In the genomic region with DNA sequence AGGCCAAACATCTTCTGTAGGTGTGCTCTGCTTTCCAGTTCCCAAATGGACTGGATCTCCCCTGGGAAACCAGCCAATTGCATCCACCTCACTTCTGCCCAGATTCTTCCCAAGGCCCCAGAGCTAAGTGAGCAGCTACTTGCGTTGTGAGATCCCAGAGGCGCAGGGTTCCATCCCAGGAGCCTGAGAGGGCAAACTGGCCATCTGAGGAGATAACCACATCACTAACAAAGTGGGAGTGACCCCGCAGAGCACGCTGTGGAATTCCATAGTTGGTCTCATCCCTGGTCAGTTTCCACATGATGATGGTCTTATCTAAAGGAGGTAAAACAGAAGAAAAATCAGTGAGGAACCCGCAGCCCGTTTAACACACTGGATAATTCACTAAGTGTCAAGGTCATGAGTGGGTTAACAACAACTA, we compare ENCODE assay signal across 9 cellular contexts. TPM values are rescaled to one million over a fixed set of nuclear protein-coding genes. Genes with fewer than 3 reads are reported as not detected.
DNase-seq lines count a peak whose midpoint lies in the region; ATAC-seq and TF ChIP-seq lines count a peak whose summit lies in the region.
"Had no signal": no experiment of that assay in that cellular context is flagged by ENCODE, and none has a peak within 500 bp of the region (broad histone marks: within the 10 kb centered on the region; RNA-seq: fewer than 3 reads in every experiment).

No MANE protein-coding gene starts in this region.

- H3K9me3 Mint-ChIP-seq in activated T-cell treated with anti-CD3 and anti-CD28 coated beads, Interleukin-2, amount 50 U/mL, for 24 hours, result peaks cover 2% of the 10 kb centered on the region
- H3K9me3 Mint-ChIP-seq in activated naive CD8-positive, alpha-beta T cell treated with anti-CD3 and anti-CD28 coated beads, Interleukin-2, amount 10 ng/mL, durations not matched to agents 7 days and 5 days, result no peaks in the 10 kb centered on the region

- POLR2A ChIA-PET in activated naive CD8-positive, alpha-beta T cell treated with anti-CD3 and anti-CD28 coated beads, Interleukin-2, amount 10 ng/mL, durations not matched to agents 7 days and 5 days (lab: Charles Lee), result interaction anchor here (1.3 to 8.3 kb wide), 8 partner anchors 10 to 433 kb away, joined by 3 to 98 read pairs (median 5); a partner anchor contains a TSS

- 18 to 25% methylated on average over 5 to 6 of the region's 6 CpGs for WGBS in testis, 2 donors

- no peak for TF ChIP-seq POLR2A in testis (IDR thresholded peaks at IDR 0.05)

- no peaks in the 10 kb centered on the region for H3K9me3 ChIP-seq in testis

- H3K27me3 ChIP-seq in kidney epithelial cell (ENCODE audit: control insufficient read depth, insufficient read depth, low read length), result no peaks in the 10 kb centered on the region
- H3K27me3 ChIP-seq in testis, result no peaks in the 10 kb centered on the region

- peaks cover 81% of the 10 kb centered on the region for H3K36me3 Mint-ChIP-seq in activated T-cell treated with anti-CD3 and anti-CD28 coated beads, Interleukin-2, amount 50 U/mL, for 24 hours (ENCODE audit: low read depth)
- H3K36me3 Mint-ChIP-seq in activated naive CD8-positive, alpha-beta T cell treated with anti-CD3 and anti-CD28 coated beads, Interleukin-2, amount 10 ng/mL, durations not matched to agents 7 days and 5 days, result peaks cover 52% of the 10 kb centered on the region

- intact Hi-C loops in testis (cut with DNase I; ENCODE audit: low total_unique reads), result no loop called here

- peaks cover 55% of the 10 kb centered on the region for H3K4me1 Mint-ChIP-seq in activated T-cell treated with anti-CD3 and anti-CD28 coated beads, Interleukin-2, amount 50 U/mL, for 24 hours (ENCODE audit: low read depth)
- H3K4me1 Mint-ChIP-seq in activated naive CD8-positive, alpha-beta T cell treated with anti-CD3 and anti-CD28 coated beads, Interleukin-2, amount 10 ng/mL, durations not matched to agents 7 days and 5 days, result peaks cover 38% of the 10 kb centered on the region

- no peak for TF ChIP-seq CTCF in kidney epithelial cell (IDR thresholded peaks at IDR 0.05; ENCODE audit: insufficient read depth, low read length, poor library complexity, severe bottlenecking)
- TF ChIP-seq CTCF in testis (IDR thresholded peaks at IDR 0.05), result no peak

- no peak for DNase-seq in activated T-cell treated with anti-CD3 and anti-CD28 coated beads, Interleukin-2, amount 50 U/mL, for 24 hours
- DNase-seq in activated T-cell treated with anti-CD3 and anti-CD28 coated beads for 4 hours (no peak), kidney epithelial cell (ENCODE audit: low read depth) (no peak), testis (no peak), mucosa of gallbladder (ENCODE audit: low spot score) (no peak), OCI-M2 (lab: John Stamatoyannopoulos, UW; ENCODE audit: unreplicated experiment) (no peak)
- DNase-seq in activated naive CD8-positive, alpha-beta T cell treated with anti-CD3 and anti-CD28 coated beads, Interleukin-2, amount 10 ng/mL, durations not matched to agents 7 days and 5 days, result no peak
- DNase-seq: effector CD8-positive, alpha-beta T cell had no signal

- peaks cover 8% of the 10 kb centered on the region for H3K36me3 ChIP-seq in kidney epithelial cell (ENCODE audit: control insufficient read depth, insufficient read depth, low read length)
- no peaks in the 10 kb centered on the region for H3K36me3 ChIP-seq in testis (ENCODE audit: low read depth, missing control alignments)

- H3K27ac Mint-ChIP-seq in activated T-cell treated with anti-CD3 and anti-CD28 coated beads, Interleukin-2, amount 50 U/mL, for 24 hours, result peak overlapping the region; percentile 100
- peak overlapping the region; percentile 92 for H3K27ac Mint-ChIP-seq in activated naive CD8-positive, alpha-beta T cell treated with anti-CD3 and anti-CD28 coated beads, Interleukin-2, amount 10 ng/mL, durations not matched to agents 7 days and 5 days

- peak overlapping the region; percentile 94 to 96 for H3K27ac ChIP-seq in testis

- H3K4me3 Mint-ChIP-seq in activated T-cell treated with anti-CD3 and anti-CD28 coated beads, Interleukin-2, amount 50 U/mL, for 24 hours, result peak overlapping the region; percentile 99
- H3K4me3 Mint-ChIP-seq in activated naive CD8-positive, alpha-beta T cell treated with anti-CD3 and anti-CD28 coated beads, Interleukin-2, amount 10 ng/mL, durations not matched to agents 7 days and 5 days, result peak overlapping the region; percentile 95

- H3K4me3 ChIP-seq in kidney epithelial cell (ENCODE audit: low read depth, low read length) (peak overlapping the region; percentile 78), testis (peak overlapping the region in 1 of 2 donors; percentile 82)

- peaks cover 30% of the 10 kb centered on the region for H3K4me1 ChIP-seq in testis

- H3K27me3 Mint-ChIP-seq in activated T-cell treated with anti-CD3 and anti-CD28 coated beads, Interleukin-2, amount 50 U/mL, for 24 hours, result no peaks in the 10 kb centered on the region
- no peaks in the 10 kb centered on the region for H3K27me3 Mint-ChIP-seq in activated naive CD8-positive, alpha-beta T cell treated with anti-CD3 and anti-CD28 coated beads, Interleukin-2, amount 10 ng/mL, durations not matched to agents 7 days and 5 days

- ATAC-seq in activated naive CD8-positive, alpha-beta T cell treated with anti-CD3 and anti-CD28 coated beads, Interleukin-2, amount 10 ng/mL, durations not matched to agents 7 days and 5 days (ENCODE audit: low read depth), result no peak
- no peak for ATAC-seq in HG02938 (IDR thresholded peaks at IDR 0.05; ENCODE audit: unreplicated experiment)

RNA-seq across cellular contexts. Expression of a gene that starts 1.7 kb away (rescaled TPM):
- total RNA-seq in activated naive CD8-positive, alpha-beta T cell treated with anti-CD3 and anti-CD28 coated beads, Interleukin-2, amount 10 ng/mL, durations not matched to agents 7 days and 5 days, result 1,000 to 10,000 TPM; 1,741 to 1,808 TPM
- total RNA-seq in kidney epithelial cell (4,909 and 5,323 TPM in 2 replicates), testis (1,000 to 10,000 TPM in 1 of 2 donors, 100 to 1,000 TPM in 1; 777 to 1,606 TPM), mucosa of gallbladder (1,033 TPM)
- polyA plus RNA-seq in testis (ENCODE audit: insufficient read depth, low read depth, low replicate concordance), result 1,149 TPM

RNA-seq across cellular contexts. Expression of a gene that starts 18.9 kb away (rescaled TPM):
- 10 to 100 TPM; 43.0 to 43.5 TPM for total RNA-seq in activated naive CD8-positive, alpha-beta T cell treated with anti-CD3 and anti-CD28 coated beads, Interleukin-2, amount 10 ng/mL, durations not matched to agents 7 days and 5 days
- total RNA-seq in kidney epithelial cell (2.2 and 6.0 TPM in 2 replicates), testis (10 to 100 TPM; 28.4 to 32.8 TPM), mucosa of gallbladder (22.8 TPM)
- 19.3 TPM for polyA plus RNA-seq in testis (ENCODE audit: insufficient read depth, low read depth, low replicate concordance)

RNA-seq across cellular contexts. Expression of a gene that starts 19.0 kb away (rescaled TPM):
- total RNA-seq in activated naive CD8-positive, alpha-beta T cell treated with anti-CD3 and anti-CD28 coated beads, Interleukin-2, amount 10 ng/mL, durations not matched to agents 7 days and 5 days, result 10 to 100 TPM; 44.5 to 49.7 TPM
- 15.8 and 17.5 TPM in 2 replicates for total RNA-seq in kidney epithelial cell
- 10 to 100 TPM; 39.6 to 53.1 TPM for total RNA-seq in testis
- polyA plus RNA-seq in testis (ENCODE audit: insufficient read depth, low read depth, low replicate concordance), result 61.5 TPM
- total RNA-seq in mucosa of gallbladder, result 47.6 TPM

RNA-seq across cellular contexts. Expression of a gene that starts 37.0 kb away (rescaled TPM):
- total RNA-seq in activated naive CD8-positive, alpha-beta T cell treated with anti-CD3 and anti-CD28 coated beads, Interleukin-2, amount 10 ng/mL, durations not matched to agents 7 days and 5 days, result 1 to 10 TPM; 2.5 to 2.6 TPM
- total RNA-seq in kidney epithelial cell (2.9 and 4.4 TPM in 2 replicates), testis (under 1 TPM; 0.43 to 0.87 TPM), mucosa of gallbladder (1.2 TPM)
- polyA plus RNA-seq in testis (ENCODE audit: insufficient read depth, low read depth, low replicate concordance), result 0.47 TPM
